Comparison of ENCODE assay signal across 8 cellular contexts in genomic region chr13:114115191-114115671, GRCh38. TPM values are rescaled to one million over a fixed set of nuclear protein-coding genes. Genes with fewer than 3 reads are reported as not detected.
DNase-seq lines count a peak whose midpoint lies in the region; TF ChIP-seq lines count a peak whose summit lies in the region.

No MANE protein-coding gene starts in this region.

- no peaks in the 10 kb centered on the region for H3K36me3 ChIP-seq in Peyer's patch

- peak in 2 of 6 experiments; percentile 12 to 44 for TF ChIP-seq CTCF in Peyer's patch (IDR thresholded peaks at IDR 0.05)
- no peak for TF ChIP-seq CTCF in GM13976 (IDR thresholded peaks at IDR 0.05; ENCODE audit: borderline replicate concordance, control extremely low read depth, extremely low read depth, insufficient read depth, missing control alignments)

- peak; percentile 37 for DNase-seq in stimulated activated CD4-positive, alpha-beta T cell treated with anti-CD3 and anti-CD28 coated beads, Interleukin-1b, Interleukin-23, amount 100 ng/mL, for 48 hours
- DNase-seq in stimulated activated CD4-positive, alpha-beta T cell treated with anti-CD3 and anti-CD28 coated beads, Interleukin-12 subunit alpha, Interleukin-12 subunit beta, amount 100 ng/mL, for 4 hours = no peak
- DNase-seq in Peyer's patch (peak; percentile 27 to 91 (median 78)), dermis blood vessel endothelial cell (peak; percentile 89), myocyte (ENCODE audit: low read depth) (peak; percentile 91), middle frontal gyrus (ENCODE audit: extremely low spot score, low spot score) (no peak), DMS79 (lab: John Stamatoyannopoulos, UW) (no peak), GM13976 (ENCODE audit: low spot score) (no peak)

- peak overlapping the region in 1 of 4 donors; percentile 32 for H3K4me3 ChIP-seq in Peyer's patch

- in situ Hi-C loops in GM13976 (cut with MboI; ENCODE audit: low sequenced_read_pairs, unreplicated experiment) = no loop called here

- TF ChIP-seq POLR2A in Peyer's patch (IDR thresholded peaks at IDR 0.05) = peak; percentile 15 to 56

- H3K9me3 ChIP-seq in Peyer's patch = no peaks in the 10 kb centered on the region

- peaks cover 0 to 55% (median 15%) of the 10 kb centered on the region in 4 donors for H3K4me1 ChIP-seq in Peyer's patch

- peak overlapping the region in 3 of 4 donors; percentile 49 to 90 (median 50) for H3K27ac ChIP-seq in Peyer's patch

- no peaks in the 10 kb centered on the region for H3K27me3 ChIP-seq in Peyer's patch

RNA-seq across cellular contexts. Expression of gene RASA3, which starts 17.2 kb away (rescaled TPM):
- total RNA-seq in Peyer's patch = 10 to 100 TPM in 1 of 4 donors, 1 to 10 TPM in 3; 3.5 to 41.3 (median 6.9) TPM
- total RNA-seq in dermis blood vessel endothelial cell = 35.4 and 51.4 TPM in 2 replicates
- total RNA-seq in myocyte = 32.1 and 36.0 TPM in 2 replicates
- polyA plus RNA-seq in myocyte (2012) = 37.1 TPM

Comparison
In these comparisons a context has a peak if more than half of its experiments do, and no peak if none do; other contexts are left out.
1. DNase-seq: peak in stimulated activated CD4-positive, alpha-beta T cell treated with anti-CD3 and anti-CD28 coated beads, Interleukin-1b, Interleukin-23, amount 100 ng/mL, for 48 hours (single experiment), Peyer's patch (3 of 3), dermis blood vessel endothelial cell (single experiment) and myocyte (single experiment); none in stimulated activated CD4-positive, alpha-beta T cell treated with anti-CD3 and anti-CD28 coated beads, Interleukin-12 subunit alpha, Interleukin-12 subunit beta, amount 100 ng/mL, for 4 hours (single experiment), middle frontal gyrus (single experiment), DMS79 (single experiment) and GM13976 (single experiment).